1 cellular context compared by ENCODE assay signal in the genomic region with DNA sequence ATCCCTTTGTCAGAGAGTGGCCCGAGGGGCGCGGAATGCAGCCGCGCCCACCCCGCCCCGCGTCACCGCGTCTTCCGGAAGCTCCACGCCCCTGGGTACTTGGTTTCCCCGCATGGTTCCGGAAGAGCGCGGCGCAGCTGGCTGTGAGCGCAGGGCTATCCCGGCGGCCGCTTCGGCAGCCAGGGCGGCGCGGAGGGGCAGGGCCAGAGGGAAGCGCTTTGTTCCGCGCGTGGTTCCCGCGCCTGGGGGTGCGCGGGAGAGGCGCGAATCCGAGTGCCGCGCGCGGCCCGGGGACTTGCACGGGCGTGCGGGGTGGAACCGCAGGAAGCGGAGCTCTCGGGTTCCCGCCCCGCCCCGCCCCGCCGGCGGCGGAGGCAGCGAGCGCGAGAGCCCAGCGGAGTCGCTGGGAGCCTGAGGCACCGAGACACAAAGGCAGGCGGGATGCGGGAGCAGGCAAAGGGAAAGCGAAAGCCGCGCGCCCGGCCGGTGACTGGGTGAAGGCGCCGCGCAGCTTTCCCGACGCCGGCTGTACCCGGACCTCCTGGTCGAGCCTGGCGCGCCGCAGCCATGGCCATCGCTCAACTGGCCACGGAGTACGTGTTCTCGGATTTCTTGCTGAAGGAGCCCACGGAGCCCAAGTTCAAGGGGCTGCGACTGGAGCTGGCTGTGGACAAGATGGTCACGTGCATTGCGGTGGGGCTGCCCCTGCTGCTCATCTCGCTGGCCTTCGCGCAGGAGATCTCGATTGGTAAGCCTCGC.
TF ChIP-seq lines count a peak whose summit lies in the region.

A gene with protein sequence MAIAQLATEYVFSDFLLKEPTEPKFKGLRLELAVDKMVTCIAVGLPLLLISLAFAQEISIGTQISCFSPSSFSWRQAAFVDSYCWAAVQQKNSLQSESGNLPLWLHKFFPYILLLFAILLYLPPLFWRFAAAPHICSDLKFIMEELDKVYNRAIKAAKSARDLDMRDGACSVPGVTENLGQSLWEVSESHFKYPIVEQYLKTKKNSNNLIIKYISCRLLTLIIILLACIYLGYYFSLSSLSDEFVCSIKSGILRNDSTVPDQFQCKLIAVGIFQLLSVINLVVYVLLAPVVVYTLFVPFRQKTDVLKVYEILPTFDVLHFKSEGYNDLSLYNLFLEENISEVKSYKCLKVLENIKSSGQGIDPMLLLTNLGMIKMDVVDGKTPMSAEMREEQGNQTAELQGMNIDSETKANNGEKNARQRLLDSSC (plus strand): TSS at position 96 of the 759 bp plus-strand sequence. CDS start 472 bp downstream, at position 568.

TF ChIP-seq in HepG2, 621 proteins besides CTCF, POLR2A, EP300 and RAD21 (continued from another document and continues in another):
- TF ChIP-seq, protein P1, sequence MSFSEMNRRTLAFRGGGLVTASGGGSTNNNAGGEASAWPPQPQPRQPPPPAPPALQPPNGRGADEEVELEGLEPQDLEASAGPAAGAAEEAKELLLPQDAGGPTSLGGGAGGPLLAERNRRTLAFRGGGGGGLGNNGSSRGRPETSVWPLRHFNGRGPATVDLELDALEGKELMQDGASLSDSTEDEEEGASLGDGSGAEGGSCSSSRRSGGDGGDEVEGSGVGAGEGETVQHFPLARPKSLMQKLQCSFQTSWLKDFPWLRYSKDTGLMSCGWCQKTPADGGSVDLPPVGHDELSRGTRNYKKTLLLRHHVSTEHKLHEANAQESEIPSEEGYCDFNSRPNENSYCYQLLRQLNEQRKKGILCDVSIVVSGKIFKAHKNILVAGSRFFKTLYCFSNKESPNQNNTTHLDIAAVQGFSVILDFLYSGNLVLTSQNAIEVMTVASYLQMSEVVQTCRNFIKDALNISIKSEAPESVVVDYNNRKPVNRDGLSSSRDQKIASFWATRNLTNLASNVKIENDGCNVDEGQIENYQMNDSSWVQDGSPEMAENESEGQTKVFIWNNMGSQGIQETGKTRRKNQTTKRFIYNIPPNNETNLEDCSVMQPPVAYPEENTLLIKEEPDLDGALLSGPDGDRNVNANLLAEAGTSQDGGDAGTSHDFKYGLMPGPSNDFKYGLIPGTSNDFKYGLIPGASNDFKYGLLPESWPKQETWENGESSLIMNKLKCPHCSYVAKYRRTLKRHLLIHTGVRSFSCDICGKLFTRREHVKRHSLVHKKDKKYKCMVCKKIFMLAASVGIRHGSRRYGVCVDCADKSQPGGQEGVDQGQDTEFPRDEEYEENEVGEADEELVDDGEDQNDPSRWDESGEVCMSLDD (CRISPR knock-in tag; IDR thresholded peaks at IDR 0.05; ENCODE audit: borderline replicate concordance), result peak; percentile 42; the same call in 1 of the 2 replicates
- TF ChIP-seq HMG20A (CRISPR knock-in tag; IDR thresholded peaks at IDR 0.05; ENCODE audit: borderline replicate concordance) (no peak), MAFG (CRISPR knock-in tag; IDR thresholded peaks at IDR 0.05) (no peak), ZNF567 (CRISPR knock-in tag; IDR thresholded peaks at IDR 0.05; ENCODE audit: borderline replicate concordance) (no peak), AKNA (CRISPR knock-in tag; IDR thresholded peaks at IDR 0.05; ENCODE audit: borderline replicate concordance) (no peak), TMF1 (CRISPR knock-in tag; IDR thresholded peaks at IDR 0.05; ENCODE audit: low read depth) (0 out of 2 replicates have a peak, but pooled peaks have one; percentile 45), RXRB (CRISPR knock-in tag; IDR thresholded peaks at IDR 0.05; ENCODE audit: borderline replicate concordance) (peak; percentile 35; the same call in 1 of the 2 replicates), FOSL1 (CRISPR knock-in tag; IDR thresholded peaks at IDR 0.05; ENCODE audit: borderline replicate concordance) (no peak; the same call in 1 of the 2 replicates), HMGXB3 (CRISPR knock-in tag; IDR thresholded peaks at IDR 0.05; ENCODE audit: borderline replicate concordance) (no peak), ZNF687 (CRISPR knock-in tag; IDR thresholded peaks at IDR 0.05) (peak; percentile 94), FIP1L1 (IDR thresholded peaks at IDR 0.05; ENCODE audit: borderline replicate concordance, insufficient read depth, low read depth, low read length) (no peak), NFIB (CRISPR knock-in tag; IDR thresholded peaks at IDR 0.05; ENCODE audit: borderline replicate concordance) (no peak), SCMH1 (CRISPR knock-in tag; IDR thresholded peaks at IDR 0.05; ENCODE audit: borderline replicate concordance) (no peak), TAF1 (CRISPR knock-in tag; IDR thresholded peaks at IDR 0.05) (peak; percentile 66; the same call in 1 of the 2 replicates)
- TF ChIP-seq, protein P2, sequence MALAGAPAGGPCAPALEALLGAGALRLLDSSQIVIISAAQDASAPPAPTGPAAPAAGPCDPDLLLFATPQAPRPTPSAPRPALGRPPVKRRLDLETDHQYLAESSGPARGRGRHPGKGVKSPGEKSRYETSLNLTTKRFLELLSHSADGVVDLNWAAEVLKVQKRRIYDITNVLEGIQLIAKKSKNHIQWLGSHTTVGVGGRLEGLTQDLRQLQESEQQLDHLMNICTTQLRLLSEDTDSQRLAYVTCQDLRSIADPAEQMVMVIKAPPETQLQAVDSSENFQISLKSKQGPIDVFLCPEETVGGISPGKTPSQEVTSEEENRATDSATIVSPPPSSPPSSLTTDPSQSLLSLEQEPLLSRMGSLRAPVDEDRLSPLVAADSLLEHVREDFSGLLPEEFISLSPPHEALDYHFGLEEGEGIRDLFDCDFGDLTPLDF (CRISPR knock-in tag; IDR thresholded peaks at IDR 0.05), result peak; percentile 56; the same call in 1 of the 2 replicates
- TF ChIP-seq, protein P3, sequence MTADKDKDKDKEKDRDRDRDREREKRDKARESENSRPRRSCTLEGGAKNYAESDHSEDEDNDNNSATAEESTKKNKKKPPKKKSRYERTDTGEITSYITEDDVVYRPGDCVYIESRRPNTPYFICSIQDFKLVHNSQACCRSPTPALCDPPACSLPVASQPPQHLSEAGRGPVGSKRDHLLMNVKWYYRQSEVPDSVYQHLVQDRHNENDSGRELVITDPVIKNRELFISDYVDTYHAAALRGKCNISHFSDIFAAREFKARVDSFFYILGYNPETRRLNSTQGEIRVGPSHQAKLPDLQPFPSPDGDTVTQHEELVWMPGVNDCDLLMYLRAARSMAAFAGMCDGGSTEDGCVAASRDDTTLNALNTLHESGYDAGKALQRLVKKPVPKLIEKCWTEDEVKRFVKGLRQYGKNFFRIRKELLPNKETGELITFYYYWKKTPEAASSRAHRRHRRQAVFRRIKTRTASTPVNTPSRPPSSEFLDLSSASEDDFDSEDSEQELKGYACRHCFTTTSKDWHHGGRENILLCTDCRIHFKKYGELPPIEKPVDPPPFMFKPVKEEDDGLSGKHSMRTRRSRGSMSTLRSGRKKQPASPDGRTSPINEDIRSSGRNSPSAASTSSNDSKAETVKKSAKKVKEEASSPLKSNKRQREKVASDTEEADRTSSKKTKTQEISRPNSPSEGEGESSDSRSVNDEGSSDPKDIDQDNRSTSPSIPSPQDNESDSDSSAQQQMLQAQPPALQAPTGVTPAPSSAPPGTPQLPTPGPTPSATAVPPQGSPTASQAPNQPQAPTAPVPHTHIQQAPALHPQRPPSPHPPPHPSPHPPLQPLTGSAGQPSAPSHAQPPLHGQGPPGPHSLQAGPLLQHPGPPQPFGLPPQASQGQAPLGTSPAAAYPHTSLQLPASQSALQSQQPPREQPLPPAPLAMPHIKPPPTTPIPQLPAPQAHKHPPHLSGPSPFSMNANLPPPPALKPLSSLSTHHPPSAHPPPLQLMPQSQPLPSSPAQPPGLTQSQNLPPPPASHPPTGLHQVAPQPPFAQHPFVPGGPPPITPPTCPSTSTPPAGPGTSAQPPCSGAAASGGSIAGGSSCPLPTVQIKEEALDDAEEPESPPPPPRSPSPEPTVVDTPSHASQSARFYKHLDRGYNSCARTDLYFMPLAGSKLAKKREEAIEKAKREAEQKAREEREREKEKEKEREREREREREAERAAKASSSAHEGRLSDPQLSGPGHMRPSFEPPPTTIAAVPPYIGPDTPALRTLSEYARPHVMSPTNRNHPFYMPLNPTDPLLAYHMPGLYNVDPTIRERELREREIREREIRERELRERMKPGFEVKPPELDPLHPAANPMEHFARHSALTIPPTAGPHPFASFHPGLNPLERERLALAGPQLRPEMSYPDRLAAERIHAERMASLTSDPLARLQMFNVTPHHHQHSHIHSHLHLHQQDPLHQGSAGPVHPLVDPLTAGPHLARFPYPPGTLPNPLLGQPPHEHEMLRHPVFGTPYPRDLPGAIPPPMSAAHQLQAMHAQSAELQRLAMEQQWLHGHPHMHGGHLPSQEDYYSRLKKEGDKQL (CRISPR knock-in tag; IDR thresholded peaks at IDR 0.05; ENCODE audit: low read depth), result 0 out of 2 replicates have a peak, but pooled peaks have one; percentile 30
- TF ChIP-seq, protein P4, sequence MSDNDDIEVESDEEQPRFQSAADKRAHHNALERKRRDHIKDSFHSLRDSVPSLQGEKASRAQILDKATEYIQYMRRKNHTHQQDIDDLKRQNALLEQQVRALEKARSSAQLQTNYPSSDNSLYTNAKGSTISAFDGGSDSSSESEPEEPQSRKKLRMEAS (IDR thresholded peaks at IDR 0.05), result peak; percentile 79
